In genomic region chr16:10579575-10579964, GRCh38 we compare ENCODE assay signal across 9 cellular contexts. TPM values are rescaled to one million over a fixed set of nuclear protein-coding genes. Genes with fewer than 3 reads are reported as not detected.
DNase-seq lines count a peak whose midpoint lies in the region; ATAC-seq and TF ChIP-seq lines count a peak whose summit lies in the region.
"Had no signal": no experiment of that assay in that cellular context is flagged by ENCODE, and none has a peak within 500 bp of the region (broad histone marks: within the 10 kb centered on the region; RNA-seq: fewer than 3 reads in every experiment).

No MANE protein-coding gene starts in this region.

- TF ChIP-seq CTCF in PC-3 (conservative IDR thresholded peaks at IDR 0.05; ENCODE audit: low read depth, low read length) (no peak), endodermal cell (conservative IDR thresholded peaks at IDR 0.05) (no peak), upper lobe of left lung (IDR thresholded peaks at IDR 0.05) (no peak)

- peak overlapping the region; percentile 87 for H2AFZ ChIP-seq in PC-3 (ENCODE audit: low read length)

- CTCF ChIA-PET in PC-3 (lab: Charles Lee) = no interaction called here

- no peaks in the 10 kb centered on the region for H3K9me2 ChIP-seq in PC-3 (replicated peaks; ENCODE audit: low read length)

- TSS peak; percentile 46 for BruUV-seq in PC-3 (replicated peaks; lab: Mats Ljungman, UMichigan)

- H4K20me1 ChIP-seq in PC-3 (ENCODE audit: low read length) = peaks cover 12% of the 10 kb centered on the region; the same call in 1 of the 2 replicates

- H3K27ac ChIP-seq in PC-3 (ENCODE audit: low read length) (peak overlapping the region; percentile 84), endodermal cell (ENCODE audit: low read depth, low read length) (no peak overlapping the region), mucosa of rectum (ENCODE audit: low read depth in 2 of 2, low read length in 2 of 2) (peak overlapping the region; percentile 95 to 97), upper lobe of left lung (peak overlapping the region; percentile 98 to 100 (median 99))
- H3K27ac ChIP-seq: neutrophil had no signal

- no peak for DNase-seq in PC-3
- DNase-seq in endodermal cell = no peak
- no peak for DNase-seq in upper lobe of left lung
- no peak for DNase-seq in LoVo (ENCODE audit: low spot score)

- H3K4me3 Mint-ChIP-seq in endodermal cell = peak overlapping the region; percentile 63

- H3K4me1 ChIP-seq in PC-3 (ENCODE audit: insufficient read depth, low read length) (peaks cover 45% of the 10 kb centered on the region), endodermal cell (ENCODE audit: control insufficient read depth, insufficient read depth, low read length) (no peaks in the 10 kb centered on the region), mucosa of rectum (ENCODE audit: control insufficient read depth in 2 of 2, insufficient read depth in 2 of 2, low read length in 2 of 2) (peaks cover 26 to 31% of the 10 kb centered on the region in 2 donors), upper lobe of left lung (peaks cover 35 to 61% (median 53%) of the 10 kb centered on the region in 4 donors)

- H3K4me3 ChIP-seq in PC-3 (ENCODE audit: low read length) (peak overlapping the region; percentile 89), endodermal cell (ENCODE audit: low read length) (peak overlapping the region; percentile 86), mucosa of rectum (ENCODE audit: low read length in 2 of 2) (peak overlapping the region; percentile 70 to 92), upper lobe of left lung (peak overlapping the region; percentile 81 to 91 (median 85))

- no peak overlapping the region for H3K27ac Mint-ChIP-seq in endodermal cell

- peaks cover 57% of the 10 kb centered on the region for H3K79me2 ChIP-seq in PC-3 (ENCODE audit: low read length)

- H3K9me3 ChIP-seq in PC-3 (ENCODE audit: low read length) = no peaks in the 10 kb centered on the region
- no peaks in the 10 kb centered on the region for H3K9me3 ChIP-seq in endodermal cell (ENCODE audit: control insufficient read depth, low read length)
- no peaks in the 10 kb centered on the region for H3K9me3 ChIP-seq in mucosa of rectum (ENCODE audit: control insufficient read depth in 2 of 2, low read length in 2 of 2)
- H3K9me3 ChIP-seq in upper lobe of left lung = no peaks in the 10 kb centered on the region
- H3K9me3 ChIP-seq: neutrophil had no signal

- H3K27me3 ChIP-seq in PC-3 (ENCODE audit: low read length) = no peaks in the 10 kb centered on the region
- no peaks in the 10 kb centered on the region for H3K27me3 ChIP-seq in endodermal cell (ENCODE audit: control insufficient read depth, insufficient read depth, low read length, poor library complexity, severe bottlenecking)
- no peaks in the 10 kb centered on the region for H3K27me3 ChIP-seq in mucosa of rectum (ENCODE audit: control insufficient read depth in 2 of 2, insufficient read depth in 2 of 2, low read length in 2 of 2)
- no peaks in the 10 kb centered on the region for H3K27me3 ChIP-seq in upper lobe of left lung

- 24 to 30% methylated on average over 2 to 6 of the region's 6 CpGs for WGBS in endodermal cell (ENCODE audit: insufficient coverage in 1 of 2, insufficient read length in 1 of 2), 2 experiments
- 0 to 14% methylated on average over 1 to 5 of the region's 6 CpGs for WGBS in upper lobe of left lung, 2 donors

- intact Hi-C loops in PC-3 (cut with micrococcal nuclease) = loop anchor here (5.0 kb wide), 2 partner anchors 67 to 88 kb away; no protein-coding TSS in a partner anchor

- TF ChIP-seq EP300 in upper lobe of left lung (IDR thresholded peaks at IDR 0.05) = no peak

- peak overlapping the region; percentile 93 for H3K4me2 ChIP-seq in PC-3 (ENCODE audit: low read length)

- H3K36me3 ChIP-seq in PC-3 (ENCODE audit: low read depth, low read length) = no peaks in the 10 kb centered on the region
- H3K36me3 ChIP-seq in endodermal cell (ENCODE audit: control insufficient read depth, insufficient read depth, low read length) = no peaks in the 10 kb centered on the region
- no peaks in the 10 kb centered on the region for H3K36me3 ChIP-seq in mucosa of rectum (ENCODE audit: control insufficient read depth in 2 of 2, insufficient read depth in 2 of 2, low read length in 2 of 2)
- no peaks in the 10 kb centered on the region for H3K36me3 ChIP-seq in upper lobe of left lung
- H3K36me3 ChIP-seq: neutrophil had no signal

- no peak; the same call in 1 of the 2 replicates for ATAC-seq in PC-3
- ATAC-seq in upper lobe of left lung (ENCODE audit: low FRiP score in 2 of 2) = no peak
- ATAC-seq in esophagus mucosa = no peak
- no peak for ATAC-seq in HG02852 (IDR thresholded peaks at IDR 0.05; ENCODE audit: unreplicated experiment)
- ATAC-seq: stimulated activated naive CD8-positive, alpha-beta T cell treated with anti-CD3 and anti-CD28 coated beads, Interleukin-15, Interleukin-2, amounts not matched to agents 100 U/mL and 50 U/mL, for 24 hours had no signal

- H3K36me3 Mint-ChIP-seq in endodermal cell (ENCODE audit: low read depth) = no peaks in the 10 kb centered on the region

- TF ChIP-seq POLR2A in upper lobe of left lung (IDR thresholded peaks at IDR 0.05) = no peak

- POLR2A ChIA-PET in PC-3 (lab: Charles Lee; ENCODE audit: unreplicated experiment) = no interaction called here

- peaks cover 25% of the 10 kb centered on the region for H3K4me1 Mint-ChIP-seq in endodermal cell

- H3K9ac ChIP-seq in PC-3 (ENCODE audit: low read length) = peak overlapping the region; percentile 99
- H3K9ac ChIP-seq in endodermal cell (ENCODE audit: extremely low read depth, low read length, poor library complexity, severe bottlenecking) = peak overlapping the region; percentile 47
- peak overlapping the region; percentile 74 to 98 for H3K9ac ChIP-seq in mucosa of rectum (ENCODE audit: low read depth in 1 of 2, low read length in 2 of 2)

- H3K27me3 Mint-ChIP-seq in endodermal cell (ENCODE audit: insufficient read depth) = peaks cover 11% of the 10 kb centered on the region

- no peaks in the 10 kb centered on the region for H3F3A ChIP-seq in PC-3 (ENCODE audit: low read length, unreplicated experiment)

- no peaks in the 10 kb centered on the region for H3K9me3 Mint-ChIP-seq in endodermal cell

RNA-seq across cellular contexts. Expression of gene EMP2, which starts 0.8 kb away (rescaled TPM):
- 33.9 and 38.7 TPM in 2 replicates for total RNA-seq in PC-3 (2014; rRNA removed)
- total RNA-seq in endodermal cell = 10 to 100 TPM; 19.0 to 20.7 TPM
- 21.1 TPM for polyA plus RNA-seq in endodermal cell (2013, experiment 1 of 2)
- polyA plus RNA-seq in endodermal cell (2013, experiment 2 of 2) = 20.1 TPM
- total RNA-seq in upper lobe of left lung = 1,000 to 10,000 TPM in 1 of 6 donors, 100 to 1,000 TPM in 5; 261 to 1,020 (median 640) TPM
- total RNA-seq in esophagus mucosa = 208 TPM

Comparison
In these comparisons a context has a peak if more than half of its experiments do, and no peak if none do; other contexts are left out.
1. H3K9ac ChIP-seq: peak in every context shown above with its lines; median percentile 99 in PC-3; 86 in mucosa of rectum; 47 in endodermal cell.